Comparison of ENCODE assay signal across 8 cellular contexts in genomic region chr15:41332788-41333527, GRCh38. TPM values are rescaled to one million over a fixed set of nuclear protein-coding genes. Genes with fewer than 3 reads are reported as not detected.
A peak's percentile ranks its signal among the peaks of the same experiment; 100 is the strongest.
DNase-seq lines count a peak whose midpoint lies in the region.

A gene with protein sequence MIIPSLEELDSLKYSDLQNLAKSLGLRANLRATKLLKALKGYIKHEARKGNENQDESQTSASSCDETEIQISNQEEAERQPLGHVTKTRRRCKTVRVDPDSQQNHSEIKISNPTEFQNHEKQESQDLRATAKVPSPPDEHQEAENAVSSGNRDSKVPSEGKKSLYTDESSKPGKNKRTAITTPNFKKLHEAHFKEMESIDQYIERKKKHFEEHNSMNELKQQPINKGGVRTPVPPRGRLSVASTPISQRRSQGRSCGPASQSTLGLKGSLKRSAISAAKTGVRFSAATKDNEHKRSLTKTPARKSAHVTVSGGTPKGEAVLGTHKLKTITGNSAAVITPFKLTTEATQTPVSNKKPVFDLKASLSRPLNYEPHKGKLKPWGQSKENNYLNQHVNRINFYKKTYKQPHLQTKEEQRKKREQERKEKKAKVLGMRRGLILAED (plus strand): TSS chr15:41332881. CDS start chr15:41332958, 77 bp downstream.

- H3K4me3 ChIP-seq in MG63 = peak within 1 kb of the TSS; percentile 91
- H3K4me3 ChIP-seq in iPS-11a (ENCODE audit: low read depth, low read length) = peak within 1 kb of the TSS; percentile 95
- peak within 1 kb of the TSS; percentile 65 to 100 (median 94) for H3K4me3 ChIP-seq in skin epidermis

- peaks cover 17% of the 10 kb centered on the region for H3K4me1 Mint-ChIP-seq in activated naive CD8-positive, alpha-beta T cell treated with anti-CD3 and anti-CD28 coated beads for 36 hours

- H3K27me3 Mint-ChIP-seq in activated naive CD8-positive, alpha-beta T cell treated with anti-CD3 and anti-CD28 coated beads for 36 hours = no peaks in the 10 kb centered on the region

- peak within 1 kb of the TSS; percentile 98 for H3K27ac Mint-ChIP-seq in activated naive CD8-positive, alpha-beta T cell treated with anti-CD3 and anti-CD28 coated beads for 36 hours

- H3K27me3 ChIP-seq in MG63 = no peaks in the 10 kb centered on the region

- peaks cover 28% of the 10 kb centered on the region for H3K36me3 Mint-ChIP-seq in activated naive CD8-positive, alpha-beta T cell treated with anti-CD3 and anti-CD28 coated beads for 36 hours

- H3K36me3 ChIP-seq in MG63 = peaks cover 4% of the 10 kb centered on the region

- no peaks in the 10 kb centered on the region for H3K9me3 Mint-ChIP-seq in activated naive CD8-positive, alpha-beta T cell treated with anti-CD3 and anti-CD28 coated beads for 36 hours

- H3K27ac ChIP-seq in skin epidermis = peak within 1 kb of the TSS in 20 of 21 experiments; percentile 6 to 77 (median 54)

- H3K4me3 Mint-ChIP-seq in activated naive CD8-positive, alpha-beta T cell treated with anti-CD3 and anti-CD28 coated beads for 36 hours = peak within 1 kb of the TSS; percentile 99

- DNase-seq in NCI-H748 (lab: John Stamatoyannopoulos, UW; ENCODE audit: unreplicated experiment) (peak; percentile 73), NCI-H748 treated with DMSO at 0.1 percent for 48 hours (lab: John Stamatoyannopoulos, UW) (no peak), H4 (ENCODE audit: low spot score) (no peak), MG63 (no peak)
- no peak for DNase-seq in activated naive CD8-positive, alpha-beta T cell treated with anti-CD3 and anti-CD28 coated beads for 36 hours
- no peak for DNase-seq in stimulated activated CD4-positive, alpha-beta T cell treated with anti-CD3 and anti-CD28 coated beads, Interleukin-2, amount 100 ng/mL, for 48 hours

- no peaks in the 10 kb centered on the region for H3K9me3 ChIP-seq in MG63

RNA-seq across cellular contexts. Expression of the gene that starts here (rescaled TPM):
- total RNA-seq in H4 (2014; rRNA removed; shearing (Covaris generic)) = 155 and 195 TPM in 2 replicates
- 161 and 169 TPM in 2 replicates for total RNA-seq in MG63 (2014; rRNA removed; shearing (Covaris generic); ENCODE audit: low replicate concordance)
- 100 to 1,000 TPM; 155 to 165 TPM for total RNA-seq in activated naive CD8-positive, alpha-beta T cell treated with anti-CD3 and anti-CD28 coated beads for 36 hours
